8 cellular contexts compared by ENCODE assay signal in the genomic region with DNA sequence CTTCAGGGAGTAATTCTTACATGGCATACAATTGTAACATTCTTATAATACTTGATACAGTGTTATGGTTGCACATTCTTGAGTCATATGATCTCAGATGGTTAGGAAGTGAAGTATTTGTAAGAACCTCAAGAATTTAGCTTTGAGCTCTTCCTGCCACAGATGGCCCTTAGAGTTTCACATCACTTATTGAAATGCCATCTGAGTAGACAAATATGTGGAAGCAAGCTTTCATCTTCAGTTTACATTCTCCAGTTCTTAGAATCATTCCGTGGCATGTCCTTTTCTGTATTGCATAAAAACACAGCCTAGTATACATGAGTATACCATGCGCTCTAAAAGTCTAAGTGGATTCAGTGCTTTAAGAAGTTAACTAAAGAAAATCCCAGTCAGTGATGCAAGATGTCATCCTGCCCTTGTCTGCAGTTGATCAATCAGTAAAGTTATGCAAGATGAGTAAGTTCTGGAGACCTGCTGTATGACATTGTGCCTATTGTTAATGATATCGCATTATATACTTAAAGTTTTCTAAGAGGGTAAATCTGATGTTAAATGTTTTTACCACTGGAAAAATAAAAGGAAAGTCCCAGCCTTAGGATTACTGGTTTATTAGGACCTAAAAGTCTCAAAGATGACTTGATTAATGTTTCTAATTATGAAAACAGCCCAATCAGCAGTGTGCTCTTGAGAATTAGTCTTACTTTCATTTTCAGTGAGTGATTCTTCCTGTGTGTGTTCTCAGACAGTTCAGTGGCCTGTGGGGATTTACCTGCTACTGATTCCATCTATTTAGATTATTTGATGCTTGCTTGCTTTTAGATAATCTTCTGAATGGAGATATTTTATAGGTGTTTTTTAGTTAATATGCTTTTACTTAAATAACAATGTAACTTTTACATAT. TPM values are rescaled to one million over a fixed set of nuclear protein-coding genes. Genes with fewer than 3 reads are reported as not detected.
A peak's percentile ranks its signal among the peaks of the same experiment; 100 is the strongest.
DNase-seq lines count a peak whose midpoint lies in the region; ATAC-seq and TF ChIP-seq lines count a peak whose summit lies in the region.

No MANE protein-coding gene starts in this region.

- peaks cover 25% of the 10 kb centered on the region for H3K4me1 ChIP-seq in A673 (ENCODE audit: insufficient read depth, low read length, poor library complexity, severe bottlenecking)

- BruUV-seq in A673 (replicated peaks; lab: Mats Ljungman, UMichigan), result no TSS peak

- CTCF ChIA-PET in A673 (lab: Charles Lee), result no interaction called here

- H3K9me3 ChIP-seq in A673 (ENCODE audit: low read depth, low read length, poor library complexity, severe bottlenecking), result no peaks in the 10 kb centered on the region

- no peaks in the 10 kb centered on the region for H3K9me3 Mint-ChIP-seq in natural killer cell treated with Interleukin-12 subunit alpha and Interleukin-12 subunit beta and Interleukin-15 and Interleukin-18, amount 100 ng/mL, for 72 hours

- peak overlapping the region; percentile 29 for H3K4me3 ChIP-seq in A673 (ENCODE audit: low read depth, low read length, poor library complexity, severe bottlenecking)

- peaks cover 4% of the 10 kb centered on the region for H3K36me3 Mint-ChIP-seq in natural killer cell treated with Interleukin-12 subunit alpha and Interleukin-12 subunit beta and Interleukin-15 and Interleukin-18, amount 100 ng/mL, for 72 hours

- ATAC-seq in GM18508 (IDR thresholded peaks at IDR 0.05; ENCODE audit: insufficient read depth, unreplicated experiment), result peak; percentile 85
- ATAC-seq in HG02970 (IDR thresholded peaks at IDR 0.05; ENCODE audit: low FRiP score, unreplicated experiment), result peak; percentile 69
- ATAC-seq in natural killer cell treated with Interleukin-12 subunit alpha and Interleukin-12 subunit beta and Interleukin-15 and Interleukin-18, amount 100 ng/mL, for 72 hours, result peak; percentile 87 to 89

- H3K4me1 Mint-ChIP-seq in natural killer cell treated with Interleukin-12 subunit alpha and Interleukin-12 subunit beta and Interleukin-15 and Interleukin-18, amount 100 ng/mL, for 72 hours (ENCODE audit: low read depth in 2 of 2), result peaks cover 33 to 45% of the 10 kb centered on the region in 2 donors

- H3K27ac ChIP-seq in A673 (ENCODE audit: low read depth, low read length, poor library complexity, severe bottlenecking), result peak overlapping the region; percentile 65

- intact Hi-C loops in A673 (cut with micrococcal nuclease; ENCODE audit: unreplicated experiment), result no loop called here

- DNase-seq in A673 (ENCODE audit: low spot score) (peak; percentile 45), OCI-M1 (lab: John Stamatoyannopoulos, UW) (peak; percentile 54), dermis blood vessel endothelial cell (peak; percentile 85), NCI-H1694 treated with DMSO at 0.1 percent for 48 hours (lab: John Stamatoyannopoulos, UW) (no peak), NCI-H526 (lab: John Stamatoyannopoulos, UW) (no peak)
- no peak for DNase-seq in natural killer cell treated with Interleukin-12 subunit alpha and Interleukin-12 subunit beta and Interleukin-15 and Interleukin-18, amount 100 ng/mL, for 72 hours (ENCODE audit: low spot score)

- peak overlapping the region; percentile 81 for H3K4me3 Mint-ChIP-seq in natural killer cell treated with Interleukin-12 subunit alpha and Interleukin-12 subunit beta and Interleukin-15 and Interleukin-18, amount 100 ng/mL, for 72 hours

- H3K27ac Mint-ChIP-seq in natural killer cell treated with Interleukin-12 subunit alpha and Interleukin-12 subunit beta and Interleukin-15 and Interleukin-18, amount 100 ng/mL, for 72 hours, result peak overlapping the region; percentile 84 to 92

- H3K36me3 ChIP-seq in A673 (ENCODE audit: insufficient read depth, low read length, poor library complexity, severe bottlenecking), result no peaks in the 10 kb centered on the region

- no peak for TF ChIP-seq CTCF in A673 (conservative IDR thresholded peaks at IDR 0.05; ENCODE audit: low read depth, low read length)

- POLR2A ChIA-PET in A673 (lab: Charles Lee; ENCODE audit: low non-redundant PET), result interaction anchor here (0.6 kb wide), 1 partner anchor 37 kb away, joined by 3 read pairs; no protein-coding TSS in a partner anchor

- no peaks in the 10 kb centered on the region for H3K27me3 ChIP-seq in A673 (replicated peaks; ENCODE audit: insufficient read depth, low read depth, low read length, poor library complexity)

- H3K27me3 Mint-ChIP-seq in natural killer cell treated with Interleukin-12 subunit alpha and Interleukin-12 subunit beta and Interleukin-15 and Interleukin-18, amount 100 ng/mL, for 72 hours, result no peaks in the 10 kb centered on the region

RNA-seq across cellular contexts. Expression of gene RHOBTB3, which starts 29.4 kb away (rescaled TPM):
- 29.6 and 40.5 TPM in 2 replicates for total RNA-seq in A673 (2021)
- 27.6 and 30.3 TPM in 2 replicates for total RNA-seq in dermis blood vessel endothelial cell
- total RNA-seq in natural killer cell treated with Interleukin-12 subunit alpha and Interleukin-12 subunit beta and Interleukin-15 and Interleukin-18, amount 100 ng/mL, for 72 hours, result 10 to 100 TPM; 14.7 to 17.4 TPM

Comparison
In these comparisons a context has a peak if more than half of its experiments do, and no peak if none do; other contexts are left out.
1. DNase-seq: peak in A673 (single experiment), OCI-M1 (single experiment) and dermis blood vessel endothelial cell (single experiment); none in natural killer cell treated with Interleukin-12 subunit alpha and Interleukin-12 subunit beta and Interleukin-15 and Interleukin-18, amount 100 ng/mL, for 72 hours (single experiment), NCI-H1694 treated with DMSO at 0.1 percent for 48 hours (single experiment) and NCI-H526 (0 of 2).
2. Peak in every context shown above with its lines, with median percentiles within 50 percentile points of each other: ATAC-seq.